Comparison of ENCODE assay signal across 21 cellular contexts in the genomic region with DNA sequence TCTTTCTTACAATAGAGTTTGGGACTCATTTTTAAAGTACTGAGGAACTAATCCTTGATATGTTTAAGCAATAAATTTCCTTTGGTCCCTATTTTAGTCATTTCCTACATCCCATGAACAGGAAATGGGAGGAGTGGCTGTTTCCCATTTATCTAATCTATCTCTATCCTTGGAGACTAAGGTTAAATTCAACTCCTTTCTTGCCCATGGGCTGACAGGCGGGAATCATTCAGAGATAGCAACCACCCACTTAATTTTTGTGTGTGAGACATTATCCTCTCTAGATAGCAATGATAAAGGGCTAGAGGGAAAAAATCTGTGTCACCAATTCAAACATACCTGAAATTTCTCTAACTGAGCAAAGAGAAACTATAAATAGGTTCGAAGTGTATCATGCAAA.
DNase-seq lines count a peak whose midpoint lies in the region; ATAC-seq and TF ChIP-seq lines count a peak whose summit lies in the region.
"Had no signal": no experiment of that assay in that cellular context is flagged by ENCODE, and none has a peak within 500 bp of the region (broad histone marks: within the 10 kb centered on the region; RNA-seq: fewer than 3 reads in every experiment).

No MANE protein-coding gene starts in this region.

- H3K4me2 ChIP-seq in HCT116 (ENCODE audit: low read length) (no peak overlapping the region), OCI-LY7 (ENCODE audit: low read length) (no peak overlapping the region)

- BruUV-seq in HCT116 (replicated peaks; lab: Mats Ljungman, UMichigan): no TSS peak
- BruUV-seq in OCI-LY7 (replicated peaks; lab: Mats Ljungman, UMichigan): no TSS peak

- ATAC-seq in heart right ventricle (peak in 5 of 8 donors; percentile 44 to 83 (median 79)), Right ventricle myocardium superior (ENCODE audit: poor library complexity) (no peak), HCT116 (no peak)

- TF ChIP-seq POLR2A in HCT116 (IDR thresholded peaks at IDR 0.05; ENCODE audit: borderline replicate concordance, extremely low read depth, insufficient read depth, insufficient read length): no peak

- RAD21 ChIA-PET in HCT116 (lab: Charles Lee; ENCODE audit: low non-redundant PET in 1 of 2, low total read pairs in 2 of 2, uncharacterized antibody in 2 of 2, unreplicated experiment in 2 of 2): no interaction called here

- H3K27me3 Mint-ChIP-seq in activated T-helper 1 cell treated with anti-CD3 and anti-CD28 coated beads, Interleukin-12 subunit alpha, Interleukin-12 subunit beta, Interleukin-2, Interleukin-4 antibody, amounts not matched to agents 30 ng/mL and 10 ng/mL and 1 ng/mL, durations not matched to agents 14 hours and 24 hours and 36 hours (ENCODE audit: insufficient read depth): no peaks in the 10 kb centered on the region

- no peaks in the 10 kb centered on the region for H3K9me3 Mint-ChIP-seq in activated T-helper 1 cell treated with anti-CD3 and anti-CD28 coated beads, Interleukin-12 subunit alpha, Interleukin-12 subunit beta, Interleukin-2, Interleukin-4 antibody, amounts not matched to agents 30 ng/mL and 10 ng/mL and 1 ng/mL, durations not matched to agents 14 hours and 24 hours and 36 hours
- H3K9me3 Mint-ChIP-seq: CD14-positive monocyte, H9 had no signal

- H3K36me3 ChIP-seq in heart right ventricle (no peaks in the 10 kb centered on the region), HCT116 (ENCODE audit: control insufficient read depth in 1 of 2, insufficient read depth in 2 of 2, low read length in 2 of 2) (no peaks in the 10 kb centered on the region), OCI-LY7 (ENCODE audit: insufficient read depth, low read length) (no peaks in the 10 kb centered on the region)
- H3K36me3 ChIP-seq: MG63 had no signal

- H3K9ac ChIP-seq in HCT116 (ENCODE audit: low read length): no peak overlapping the region

- no peaks in the 10 kb centered on the region for H3K4me1 Mint-ChIP-seq in activated T-helper 1 cell treated with anti-CD3 and anti-CD28 coated beads, Interleukin-12 subunit alpha, Interleukin-12 subunit beta, Interleukin-2, Interleukin-4 antibody, amounts not matched to agents 30 ng/mL and 10 ng/mL and 1 ng/mL, durations not matched to agents 14 hours and 24 hours and 36 hours (ENCODE audit: low read depth)

- TF ChIP-seq RAD21 in HCT116 (IDR thresholded peaks at IDR 0.05; ENCODE audit: low read depth): no peak

- H3K4me3 Mint-ChIP-seq in activated T-helper 1 cell treated with anti-CD3 and anti-CD28 coated beads, Interleukin-12 subunit alpha, Interleukin-12 subunit beta, Interleukin-2, Interleukin-4 antibody, amounts not matched to agents 30 ng/mL and 10 ng/mL and 1 ng/mL, durations not matched to agents 14 hours and 24 hours and 36 hours: no peak overlapping the region
- H3K4me3 Mint-ChIP-seq: CD14-positive monocyte, H9 had no signal

- DNase-seq in heart right ventricle (no peak), Right ventricle myocardium superior (no peak), HCT116 (ENCODE audit: low read depth, low spot score) (no peak), dermis blood vessel endothelial cell (peak; percentile 53), pulmonary artery endothelial cell (ENCODE audit: low read depth, low spot score) (peak; percentile 7), OCI-LY7 (ENCODE audit: low spot score) (no peak), NCI-H2227 treated with DMSO at 0.1 percent for 48 hours (lab: John Stamatoyannopoulos, UW) (no peak)
- no peak for DNase-seq in activated T-helper 1 cell treated with anti-CD3 and anti-CD28 coated beads, Interleukin-12 subunit alpha, Interleukin-12 subunit beta, Interleukin-2, Interleukin-4 antibody, amounts not matched to agents 30 ng/mL and 10 ng/mL and 1 ng/mL, durations not matched to agents 14 hours and 24 hours and 36 hours (ENCODE audit: low spot score)
- DNase-seq: COR-L47, DMS153, EL, H9, IMR-90, Karpas-422, MG63, NCI-H1092, NCI-H146, NCI-H2081, NCI-H524, SHP77 treated with DMSO at 0.1 percent for 48 hours had no signal

- WGBS in heart right ventricle, 2 donors: 33 to 53% methylated on average over 2 of the region's 2 CpGs

- H3K27ac ChIP-seq in heart right ventricle (peak overlapping the region in 5 of 10 donors; percentile 5 to 51 (median 43)), HCT116 (ENCODE audit: low read depth, low read length) (no peak overlapping the region), OCI-LY7 (ENCODE audit: low read depth, low read length, poor library complexity, severe bottlenecking) (no peak overlapping the region)

- CTCF ChIA-PET in HCT116 (lab: Charles Lee) (no interaction called here), OCI-LY7 (lab: Charles Lee; ENCODE audit: unreplicated experiment) (no interaction called here)

- peak overlapping the region; percentile 87 for H2AFZ ChIP-seq in HCT116 (ENCODE audit: low read depth, low read length, poor library complexity, severe bottlenecking)
- no peak overlapping the region for H2AFZ ChIP-seq in OCI-LY7 (ENCODE audit: low read length)

- H3K79me2 ChIP-seq in HCT116 (ENCODE audit: insufficient read depth, low read length): no peaks in the 10 kb centered on the region
- H3K79me2 ChIP-seq in OCI-LY7 (ENCODE audit: insufficient read depth, low read depth, low read length): no peaks in the 10 kb centered on the region

- H4K20me1 ChIP-seq in HCT116 (ENCODE audit: insufficient read depth) (no peaks in the 10 kb centered on the region), OCI-LY7 (ENCODE audit: insufficient read depth, low read length) (no peaks in the 10 kb centered on the region)

- no peaks in the 10 kb centered on the region for H3K27me3 ChIP-seq in heart right ventricle
- H3K27me3 ChIP-seq in HCT116 (ENCODE audit: insufficient read depth, low read length): no peaks in the 10 kb centered on the region
- H3K27me3 ChIP-seq: MG63 had no signal

- no peak overlapping the region for H3K27ac Mint-ChIP-seq in activated T-helper 1 cell treated with anti-CD3 and anti-CD28 coated beads, Interleukin-12 subunit alpha, Interleukin-12 subunit beta, Interleukin-2, Interleukin-4 antibody, amounts not matched to agents 30 ng/mL and 10 ng/mL and 1 ng/mL, durations not matched to agents 14 hours and 24 hours and 36 hours
- H3K27ac Mint-ChIP-seq: CD14-positive monocyte, H9 had no signal

- peaks cover 0 to 26% (median 18%) of the 10 kb centered on the region in 9 donors for H3K4me1 ChIP-seq in heart right ventricle
- no peaks in the 10 kb centered on the region for H3K4me1 ChIP-seq in HCT116 (ENCODE audit: control insufficient read depth in 1 of 2, insufficient read depth in 2 of 2, low read length in 2 of 2)
- H3K4me1 ChIP-seq in OCI-LY7 (ENCODE audit: insufficient read depth, low read length, poor library complexity, severe bottlenecking): no peaks in the 10 kb centered on the region

- no peak for TF ChIP-seq CTCF in heart right ventricle (IDR thresholded peaks at IDR 0.05)
- TF ChIP-seq CTCF in HCT116 (IDR thresholded peaks at IDR 0.05 in 2 of 3, conservative IDR thresholded peaks at IDR 0.05 in 1 of 3; ENCODE audit: borderline replicate concordance in 1 of 3, insufficient read depth in 1 of 3, low read depth in 2 of 3, low read length in 2 of 3): no peak
- no peak for TF ChIP-seq CTCF in OCI-LY7 (conservative IDR thresholded peaks at IDR 0.05; ENCODE audit: low read length)

- intact Hi-C loops in heart right ventricle (cut with DNase I): loop anchor here in 3 of 10 donors (2.0 to 10.0 kb wide), 4 partner anchors 85 to 225 kb away; partner anchors contain the start of gene EMCN (in 2 of the 3)
- intact Hi-C loops in Right ventricle myocardium superior (cut with DNase I): no loop called here
- intact Hi-C loops in HCT116 (cut with micrococcal nuclease): no loop called here
- intact Hi-C loops in activated T-helper 1 cell treated with anti-CD3 and anti-CD28 coated beads, Interleukin-12 subunit alpha, Interleukin-12 subunit beta, Interleukin-2, Interleukin-4 antibody, amounts not matched to agents 30 ng/mL and 10 ng/mL and 1 ng/mL, durations not matched to agents 14 hours and 24 hours and 36 hours (cut with micrococcal nuclease): no loop called here
- intact Hi-C loops in OCI-LY7 (cut with micrococcal nuclease; ENCODE audit: unreplicated experiment): no loop called here

- no peaks in the 10 kb centered on the region; the same call in 1 of the 2 replicates for H3K9me2 ChIP-seq in HCT116 (ENCODE audit: insufficient read depth)
- no peaks in the 10 kb centered on the region for H3K9me2 ChIP-seq in OCI-LY7 (ENCODE audit: insufficient read depth, low read length)

- H3K36me3 Mint-ChIP-seq in activated T-helper 1 cell treated with anti-CD3 and anti-CD28 coated beads, Interleukin-12 subunit alpha, Interleukin-12 subunit beta, Interleukin-2, Interleukin-4 antibody, amounts not matched to agents 30 ng/mL and 10 ng/mL and 1 ng/mL, durations not matched to agents 14 hours and 24 hours and 36 hours (ENCODE audit: low read depth): no peaks in the 10 kb centered on the region
- H3K36me3 Mint-ChIP-seq: CD14-positive monocyte had no signal

- no peak overlapping the region for H3K4me3 ChIP-seq in heart right ventricle
- H3K4me3 ChIP-seq in HCT116 (replicated peaks in 1 of 2; ENCODE audit: low read depth in 1 of 2, low read length in 2 of 2): no peak overlapping the region
- H3K4me3 ChIP-seq in OCI-LY7 (ENCODE audit: low read depth, low read length, poor library complexity, severe bottlenecking): no peak overlapping the region
- H3K4me3 ChIP-seq: MG63 had no signal

- POLR2A ChIA-PET in HCT116 (lab: Charles Lee) (no interaction called here), OCI-LY7 (lab: Charles Lee) (no interaction called here)

- H3K9me3 ChIP-seq in heart right ventricle (no peaks in the 10 kb centered on the region), HCT116 (ENCODE audit: control insufficient read depth in 1 of 2, insufficient read depth in 1 of 2, low read depth in 1 of 2, low read length in 2 of 2) (no peaks in the 10 kb centered on the region), OCI-LY7 (ENCODE audit: low read length) (no peaks in the 10 kb centered on the region)
- H3K9me3 ChIP-seq: MG63 had no signal

TF ChIP-seq in HCT116, 20 proteins besides CTCF, POLR2A, EP300 and RAD21:
- TF ChIP-seq CBX3 (IDR thresholded peaks at IDR 0.05; ENCODE audit: low read depth) (no peak), EZH2phosphoT487 (IDR thresholded peaks at IDR 0.05; ENCODE audit: borderline replicate concordance) (no peak), SP1 (IDR thresholded peaks at IDR 0.05; ENCODE audit: low read depth) (no peak), ZNF274 (IDR thresholded peaks at IDR 0.05; ENCODE audit: low read depth, low read length) (no peak), SIN3A (IDR thresholded peaks at IDR 0.05; ENCODE audit: low read depth) (no peak), EZH2 (IDR thresholded peaks at IDR 0.05) (no peak), ELF1 (IDR thresholded peaks at IDR 0.05; ENCODE audit: borderline replicate concordance, low read depth) (no peak), CEBPB (IDR thresholded peaks at IDR 0.05; ENCODE audit: low read depth) (no peak), JUND (IDR thresholded peaks at IDR 0.05) (no peak), SRF (IDR thresholded peaks at IDR 0.05; ENCODE audit: low read depth) (no peak)

Comparison
In these comparisons a context has a peak if more than half of its experiments do, and no peak if none do; other contexts are left out.
1. ATAC-seq: peak in heart right ventricle (5 of 8); none in Right ventricle myocardium superior (single experiment) and HCT116 (single experiment).
2. DNase-seq: peak in dermis blood vessel endothelial cell (single experiment) and pulmonary artery endothelial cell (single experiment); none in heart right ventricle (0 of 2), Right ventricle myocardium superior (single experiment), HCT116 (single experiment), activated T-helper 1 cell treated with anti-CD3 and anti-CD28 coated beads, Interleukin-12 subunit alpha, Interleukin-12 subunit beta, Interleukin-2, Interleukin-4 antibody, amounts not matched to agents 30 ng/mL and 10 ng/mL and 1 ng/mL, durations not matched to agents 14 hours and 24 hours and 36 hours (single experiment), OCI-LY7 (single experiment) and NCI-H2227 treated with DMSO at 0.1 percent for 48 hours (single experiment).